Comparison of ENCODE assay signal across 1 cellular context in genomic region chr4:80072607-80073361, GRCh38.
TF ChIP-seq lines count a peak whose summit lies in the region.

Gene ANTXR2, minus strand, starts transcription at chr4:80073229. Its CDS starts 669 bp downstream, at chr4:80072560.

TF ChIP-seq in K562, 482 proteins besides CTCF, POLR2A, EP300 and RAD21 (continued from another document and continues in another):
- peak; percentile 79; the same call in 1 of the 2 replicates for TF ChIP-seq NKRF (IDR thresholded peaks at IDR 0.05; ENCODE audit: borderline replicate concordance)
- TF ChIP-seq TGIF2 (CRISPR knock-in tag; IDR thresholded peaks at IDR 0.05) = peak; percentile 64; the same call in 1 of the 2 replicates
- TF ChIP-seq RB1 (IDR thresholded peaks at IDR 0.05; ENCODE audit: low read depth) = 0 out of 2 replicates have a peak, but pooled peaks have one; percentile 28
- TF ChIP-seq POLR3G (IDR thresholded peaks at IDR 0.05; ENCODE audit: extremely low read depth, insufficient read length, insufficient replicate concordance) = no peak
- TF ChIP-seq ZNF695 (CRISPR knock-in tag; IDR thresholded peaks at IDR 0.05) = no peak
- TF ChIP-seq ZNF561 (CRISPR knock-in tag; conservative IDR thresholded peaks at IDR 0.05) = no peak
- TF ChIP-seq SFPQ (IDR thresholded peaks at IDR 0.05; ENCODE audit: low read depth, low read length) = no peak
- no peak for TF ChIP-seq ELF1 (tag; IDR thresholded peaks at IDR 0.05)
- TF ChIP-seq FOXJ2 (tag; IDR thresholded peaks at IDR 0.05) = 0 out of 2 replicates have a peak, but pooled peaks have one; percentile 54
- TF ChIP-seq CREB5 (CRISPR knock-in tag; IDR thresholded peaks at IDR 0.05) = no peak
- no peak for TF ChIP-seq ZHX1 (conservative IDR thresholded peaks at IDR 0.05; ENCODE audit: low read length)
- TF ChIP-seq ATF1 (CRISPR knock-in tag; IDR thresholded peaks at IDR 0.05) = no peak
- peak; percentile 75 for TF ChIP-seq ATF1 (tag; IDR thresholded peaks at IDR 0.05)
- no peak for TF ChIP-seq SMARCE1 (IDR thresholded peaks at IDR 0.05)
- TF ChIP-seq NR2C2 (CRISPR knock-in tag; IDR thresholded peaks at IDR 0.05) = no peak
- TF ChIP-seq NR2C2 (tag; IDR thresholded peaks at IDR 0.05) = 0 out of 2 replicates have a peak, but pooled peaks have one; percentile 32
- 0 out of 2 replicates have a peak, but pooled peaks have one; percentile 12 for TF ChIP-seq RBM14 (IDR thresholded peaks at IDR 0.05; ENCODE audit: borderline replicate concordance, insufficient read depth, low read depth, low read length)
- TF ChIP-seq POLR2G (IDR thresholded peaks at IDR 0.05; ENCODE audit: low read depth, low read length) = peak; percentile 88
- TF ChIP-seq TCFL5 (CRISPR knock-in tag; conservative IDR thresholded peaks at IDR 0.05) = no peak
- TF ChIP-seq NELFE (IDR thresholded peaks at IDR 0.05; ENCODE audit: insufficient read depth, insufficient read length) = no peak
- peak; percentile 68 for TF ChIP-seq SAP30 (IDR thresholded peaks at IDR 0.05; ENCODE audit: borderline replicate concordance, insufficient read depth, low read depth, low read length, poor library complexity, severe bottlenecking)
- peak; percentile 56 for TF ChIP-seq MEIS2 (IDR thresholded peaks at IDR 0.05; ENCODE audit: partially characterized antibody)
- no peak for TF ChIP-seq GABPB2 (CRISPR knock-in tag; conservative IDR thresholded peaks at IDR 0.05)
- TF ChIP-seq ADNP (tag; IDR thresholded peaks at IDR 0.05) = no peak
- 0 out of 2 replicates have a peak, but pooled peaks have one; percentile 9 for TF ChIP-seq FOXK1 (CRISPR knock-in tag; IDR thresholded peaks at IDR 0.05; ENCODE audit: borderline replicate concordance)
- TF ChIP-seq ZNF277 (CRISPR knock-in tag; IDR thresholded peaks at IDR 0.05; ENCODE audit: borderline replicate concordance) = no peak
- TF ChIP-seq ZBTB34 (CRISPR knock-in tag; IDR thresholded peaks at IDR 0.05) = no peak
- TF ChIP-seq LARP7 (IDR thresholded peaks at IDR 0.05) = no peak
- TF ChIP-seq POLR2H (tag; IDR thresholded peaks at IDR 0.05; ENCODE audit: low read depth) = peak; percentile 85
- no peak for TF ChIP-seq MYBL2 (IDR thresholded peaks at IDR 0.05; ENCODE audit: low read depth)
- TF ChIP-seq MYBL2 (CRISPR knock-in tag; IDR thresholded peaks at IDR 0.05; ENCODE audit: borderline replicate concordance) = no peak
- 0 out of 2 replicates have a peak, but pooled peaks have one; percentile 16 for TF ChIP-seq ZBTB40 (IDR thresholded peaks at IDR 0.05)
- no peak for TF ChIP-seq ZBTB40 (CRISPR knock-in tag; IDR thresholded peaks at IDR 0.05)
- peak; percentile 66 for TF ChIP-seq EP400 (IDR thresholded peaks at IDR 0.05)
- peak; percentile 30; the same call in 1 of the 2 replicates for TF ChIP-seq ZNF121 (CRISPR knock-in tag; conservative IDR thresholded peaks at IDR 0.05)
- TF ChIP-seq PCBP2 (IDR thresholded peaks at IDR 0.05; ENCODE audit: low read depth, low read length, poor library complexity, severe bottlenecking) = no peak
- no peak for TF ChIP-seq ZFP36 (IDR thresholded peaks at IDR 0.05; ENCODE audit: low read depth, low read length, partially characterized antibody)
- no peak for TF ChIP-seq HMBOX1 (IDR thresholded peaks at IDR 0.05)
- TF ChIP-seq KAT7 (CRISPR knock-in tag; IDR thresholded peaks at IDR 0.05; ENCODE audit: borderline replicate concordance) = peak; percentile 70; the same call in 1 of the 2 replicates
- no peak for TF ChIP-seq HDAC6 (IDR thresholded peaks at IDR 0.05; ENCODE audit: low read depth, low read length)
